In the genomic region with DNA sequence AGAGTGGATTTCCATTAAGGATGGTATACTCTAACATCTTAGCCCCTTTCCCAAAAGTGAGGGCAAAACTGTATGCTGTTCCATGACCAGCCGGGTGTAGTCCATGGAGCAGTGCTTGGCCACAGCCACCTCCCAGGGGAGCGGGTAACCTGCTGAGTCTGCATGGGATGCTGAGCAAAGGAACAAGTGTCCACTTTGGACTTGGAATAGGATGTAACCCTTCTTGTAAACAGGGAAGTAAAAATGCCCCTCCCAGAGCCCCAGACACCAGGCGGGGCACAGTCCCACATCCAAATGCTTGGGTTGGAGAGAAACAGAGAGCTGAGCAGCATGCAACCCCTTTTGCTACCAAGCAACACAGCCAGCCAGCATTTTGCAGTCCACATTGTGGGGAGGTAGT, we compare ENCODE assay signal across 26 cellular contexts.
DNase-seq lines count a peak whose midpoint lies in the region; ATAC-seq and TF ChIP-seq lines count a peak whose summit lies in the region.
"Had no signal": no experiment of that assay in that cellular context is flagged by ENCODE, and none has a peak within 500 bp of the region (broad histone marks: within the 10 kb centered on the region; RNA-seq: fewer than 3 reads in every experiment).

No MANE protein-coding gene starts in this region.

- H3K4me3 ChIP-seq in coronary artery, result no peak overlapping the region
- H3K4me3 ChIP-seq in osteoblast (ENCODE audit: insufficient read depth, low read length), result no peak overlapping the region
- H3K4me3 ChIP-seq: body of pancreas, mucosa of descending colon, prostate gland had no signal

- TF ChIP-seq CTCF in coronary artery (IDR thresholded peaks at IDR 0.05) (no peak), osteoblast (IDR thresholded peaks at IDR 0.05; ENCODE audit: extremely low read depth, low read depth, low read length) (no peak)

- H3K27me3 ChIP-seq in osteoblast (ENCODE audit: insufficient read depth, low read length), result no peaks in the 10 kb centered on the region
- H3K27me3 ChIP-seq: body of pancreas had no signal

- peaks cover 83% of the 10 kb centered on the region for H4K20me1 ChIP-seq in osteoblast (ENCODE audit: insufficient read depth, low read length)

- ATAC-seq in Right ventricle myocardium inferior (no peak), left cardiac atrium (no peak), GM21367 (IDR thresholded peaks at IDR 0.05; ENCODE audit: unreplicated experiment) (no peak), GM18502 (IDR thresholded peaks at IDR 0.05; ENCODE audit: poor library complexity, unreplicated experiment) (no peak)
- ATAC-seq: body of pancreas, esophagus mucosa, mucosa of descending colon had no signal

- DNase-seq in Right ventricle myocardium inferior (ENCODE audit: missing footprints) (peak; percentile 50), left cardiac atrium (no peak), coronary artery (ENCODE audit: low spot score) (no peak), osteoblast (ENCODE audit: insufficient read length, low spot score, missing footprints) (peak; percentile 73), DMS53 (lab: John Stamatoyannopoulos, UW) (no peak), NCI-H128 (lab: John Stamatoyannopoulos, UW; ENCODE audit: unreplicated experiment) (no peak)
- DNase-seq: activated CD4-positive, alpha-beta T cell treated with anti-CD3 and anti-CD28 coated beads for 4 hours; activated naive CD8-positive, alpha-beta T cell treated with anti-CD3 and anti-CD28 coated beads, Interleukin-2, amount 10 ng/mL, durations not matched to agents 7 days and 5 days; body of pancreas; COR-L47; DMS79 treated with DMSO at 0.1 percent for 48 hours; effector CD8-positive, alpha-beta T cell; HCEC 1CT; hypothalamus; mucosa of descending colon; NCI-H2029; NCI-H345; NCI-H748 treated with DMSO at 0.1 percent for 48 hours; RPMI8226; SK-N-SH; stimulated activated CD8-positive, alpha-beta memory T cell treated with anti-CD3 and anti-CD28 coated beads, Interleukin-4, amount 100 ng/mL, for 48 hours had no signal

- peak overlapping the region; percentile 63 to 84 for H3K27ac ChIP-seq in coronary artery
- H3K27ac ChIP-seq in osteoblast (ENCODE audit: low read depth, low read length), result peak overlapping the region; percentile 1
- H3K27ac ChIP-seq: body of pancreas, HL-60 had no signal

- no peaks in the 10 kb centered on the region for H3K9me3 ChIP-seq in osteoblast (ENCODE audit: low read depth, low read length)
- H3K9me3 ChIP-seq: body of pancreas, mucosa of descending colon, prostate gland, SK-N-SH had no signal

- intact Hi-C loops in Right ventricle myocardium inferior (cut with DNase I) (loop anchor here (5.0 kb wide), 3 partner anchors 139 to 194 kb away; no protein-coding TSS in a partner anchor), left cardiac atrium (cut with DNase I) (loop anchor here (5.0 to 10.0 kb wide), 5 partner anchors 61 to 181 kb away; a partner anchor contains a TSS)

- H3K79me2 ChIP-seq in osteoblast (ENCODE audit: insufficient read depth, low read length), result peaks cover 99% of the 10 kb centered on the region

- H3K4me2 ChIP-seq in osteoblast (ENCODE audit: insufficient read depth, low read length), result no peak overlapping the region
- H3K4me2 ChIP-seq: SK-N-SH had no signal

- peaks cover 91% of the 10 kb centered on the region for H3K36me3 ChIP-seq in osteoblast (ENCODE audit: insufficient read depth, low read length)
- H3K36me3 ChIP-seq: prostate gland had no signal

- H2AFZ ChIP-seq in osteoblast (ENCODE audit: low read length), result no peak overlapping the region

- H3K4me1 ChIP-seq in osteoblast (ENCODE audit: insufficient read depth, low read length), result peaks cover 21% of the 10 kb centered on the region
- H3K4me1 ChIP-seq: prostate gland had no signal

Comparison
In these comparisons a context has a peak if more than half of its experiments do, and no peak if none do; other contexts are left out.
1. DNase-seq: peak in Right ventricle myocardium inferior (single experiment) and osteoblast (single experiment); none in left cardiac atrium (single experiment), coronary artery (single experiment), DMS53 (single experiment) and NCI-H128 (single experiment).